ENCODE assay signal across 34 cellular contexts in the genomic region with DNA sequence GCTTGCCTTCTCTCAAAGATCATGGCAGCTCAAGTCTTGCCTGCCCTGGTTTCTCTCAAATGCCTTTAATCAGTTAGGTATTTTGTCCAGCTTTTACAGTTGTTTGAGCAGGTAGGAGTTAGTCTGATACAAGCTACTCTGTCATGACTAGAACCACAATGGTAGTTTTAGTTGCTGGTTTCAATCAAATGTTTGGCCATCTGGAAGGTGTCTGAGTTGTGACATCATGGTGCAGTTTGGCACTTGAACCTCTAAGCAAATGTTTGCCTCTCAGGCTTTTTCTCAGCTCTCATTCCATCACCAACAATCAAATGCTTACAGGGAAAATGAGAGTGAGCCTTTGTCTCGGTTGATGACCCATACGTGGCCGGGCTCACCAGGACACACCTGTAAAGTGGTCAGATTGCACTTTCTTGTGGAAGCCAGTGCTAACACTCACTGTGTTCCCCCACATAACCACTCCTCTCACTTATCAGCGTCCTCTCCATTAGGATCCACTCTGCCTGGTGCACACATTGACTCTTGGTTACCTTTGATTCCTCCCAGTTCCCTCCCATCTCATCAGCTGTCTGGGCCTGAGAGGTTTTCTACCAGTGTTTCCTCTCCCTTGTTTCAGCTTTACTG.
"Had no signal": no experiment of that assay in that cellular context is flagged by ENCODE, and none has a peak within 500 bp of the region (broad histone marks: within the 10 kb centered on the region; RNA-seq: fewer than 3 reads in every experiment).

No MANE protein-coding gene starts in this region.

- H3K27me3 ChIP-seq: adrenal gland, body of pancreas, heart right ventricle, pancreas, sigmoid colon had no signal

- H3K9me3 ChIP-seq: adrenal gland, body of pancreas, heart right ventricle, lower lobe of right lung, pancreas, prostate gland, sigmoid colon, thoracic aorta had no signal

- H3K4me3 ChIP-seq: adrenal gland, body of pancreas, heart right ventricle, lower lobe of right lung, pancreas, prostate gland, sigmoid colon, thoracic aorta had no signal

- H3K27ac ChIP-seq: adrenal gland, body of pancreas, heart right ventricle, lower lobe of right lung, pancreas, prostate gland, sigmoid colon, thoracic aorta, VCaP had no signal

- H3K36me3 ChIP-seq: adrenal gland, heart right ventricle, lower lobe of right lung, pancreas, prostate gland, sigmoid colon, thoracic aorta had no signal

- DNase-seq: activated CD4-positive, alpha-beta T cell treated with anti-CD3 and anti-CD28 coated beads for 48 hours; activated CD4-positive, alpha-beta T cell treated with anti-CD3 and anti-CD28 coated beads, Interleukin-2, amount 50 U/mL, for 48 hours; activated CD8-positive, alpha-beta memory T cell treated with anti-CD3 and anti-CD28 coated beads for 24 hours; activated CD8-positive, alpha-beta memory T cell treated with anti-CD3 and anti-CD28 coated beads, Interleukin-2, amount 50 U/mL, for 4 hours; activated effector memory CD4-positive, alpha-beta T cell treated with anti-CD3 and anti-CD28 coated beads, Interleukin-2, amount 50 U/mL, for 16 hours; activated naive CD4-positive, alpha-beta T cell treated with anti-CD3 and anti-CD28 coated beads for 36 hours; activated naive CD8-positive, alpha-beta T cell treated with anti-CD3 and anti-CD28 coated beads for 36 hours; activated T-cell treated with anti-CD3 and anti-CD28 coated beads, Interleukin-2, amount 50 U/mL, for 1 hour; adrenal gland; aorta; body of pancreas; endodermal cell; foreskin melanocyte; heart right ventricle; kidney glomerular epithelial cell; lower lobe of right lung; mesenchymal stem cell; naive thymus-derived CD8-positive, alpha-beta T cell; nucleus accumbens; pancreas; retina; sigmoid colon; small intestine; stimulated activated CD4-positive, alpha-beta T cell treated with anti-CD3 and anti-CD28 coated beads, Interleukin-4, amount 100 ng/mL, for 24 hours; T-helper 9 cell; trophoblast cell had no signal

- H3K4me1 ChIP-seq: heart right ventricle, lower lobe of right lung, prostate gland had no signal

- FAIRE-seq: pancreas, small intestine, TTC549 had no signal

- ATAC-seq: activated CD4-positive, CD25-positive, alpha-beta regulatory T cell treated with anti-CD3 and anti-CD28 coated beads, Interleukin-2, amount 50 U/mL, for 24 hours; body of pancreas; esophagus mucosa; heart right ventricle; left lobe of liver; naive thymus-derived CD8-positive, alpha-beta T cell; pancreas; stimulated activated effector memory CD8-positive, alpha-beta T cell treated with anti-CD3 and anti-CD28 coated beads, Interleukin-12 subunit alpha, Interleukin-12 subunit beta, amount 100 ng/mL, for 72 hours had no signal
